In genomic region chr1:22131062-22131461, GRCh38 we compare ENCODE assay signal across 7 cellular contexts. TPM values are rescaled to one million over a fixed set of nuclear protein-coding genes. Genes with fewer than 3 reads are reported as not detected.
"Had no signal": no experiment of that assay in that cellular context is flagged by ENCODE, and none has a peak within 500 bp of the region (broad histone marks: within the 10 kb centered on the region; RNA-seq: fewer than 3 reads in every experiment).

No MANE protein-coding gene starts in this region.

- H3K27ac Mint-ChIP-seq: GM23338, H9, HFFc6 had no signal

- DNase-seq: GM23248, GOT3, HCEC 1CT, HFFc6 had no signal

- H3K36me3 ChIP-seq: HAP-1 had no signal

- H3K27ac ChIP-seq: GM23248 had no signal

- H3K4me3 Mint-ChIP-seq: GM23338, H9, HFFc6 had no signal

- H3K4me3 ChIP-seq: GM23248, GM23338, HAP-1 had no signal

- H3K9me3 Mint-ChIP-seq: GM23338, H9, HFFc6 had no signal

RNA-seq across cellular contexts. Expression of gene WNT4, which starts 11.8 kb away (rescaled TPM):
- total RNA-seq: HFFc6 had no signal
